ENCODE assay signal across 7 cellular contexts in the genomic region with DNA sequence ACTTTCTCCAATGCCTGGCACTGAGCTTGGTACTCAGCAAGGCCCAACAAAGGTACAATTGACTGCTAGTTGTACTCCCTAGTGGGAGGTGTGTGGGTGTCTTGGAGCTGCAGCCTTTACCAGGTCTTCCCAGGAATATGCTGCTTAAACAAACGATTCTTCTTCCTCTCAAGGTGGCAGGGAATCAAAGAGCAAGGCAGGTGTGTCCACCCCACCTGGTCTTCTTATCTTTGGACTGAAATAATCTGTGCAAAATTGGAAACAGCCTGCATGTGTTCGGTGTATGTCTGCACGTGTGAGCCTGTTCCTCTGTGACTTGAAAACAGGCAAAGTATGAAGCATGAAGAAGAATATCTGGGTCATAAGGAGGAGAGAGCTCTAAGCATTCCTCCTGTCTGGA.
"Had no signal": no experiment of that assay in that cellular context is flagged by ENCODE, and none has a peak within 500 bp of the region (broad histone marks: within the 10 kb centered on the region; RNA-seq: fewer than 3 reads in every experiment).

No MANE protein-coding gene starts in this region.

- ATAC-seq: HCT116 had no signal

- FAIRE-seq: HTR-8/SVneo had no signal

- H3K9ac ChIP-seq: GM23248 had no signal

- DNase-seq: GM23248, GOT3, H7, KBM-7 had no signal

- H3K4me1 ChIP-seq: HAP-1 had no signal

- H3K27ac ChIP-seq: GM23248 had no signal

- H2AFZ ChIP-seq: GM23248 had no signal

- H3K36me3 ChIP-seq: HAP-1 had no signal

- H3K4me3 ChIP-seq: GM23248, HAP-1 had no signal

- H3K9me3 ChIP-seq: HAP-1 had no signal
